1 cellular context compared by ENCODE assay signal in genomic region chr16:4693296-4693955, GRCh38.
TF ChIP-seq lines count a peak whose summit lies in the region.

TSS of gene NUDT16L1 (plus strand) at chr16:4693562. CDS start at chr16:4693727, 165 bp downstream.

TF ChIP-seq in HepG2, 621 proteins besides CTCF, POLR2A, EP300 and RAD21 (continued from another document and continues in another):
- TF ChIP-seq THYN1 (CRISPR knock-in tag; IDR thresholded peaks at IDR 0.05; ENCODE audit: borderline replicate concordance, low read depth) (no peak), PAWR (CRISPR knock-in tag; IDR thresholded peaks at IDR 0.05; ENCODE audit: borderline replicate concordance) (no peak), PLRG1 (conservative IDR thresholded peaks at IDR 0.05) (no peak), ZNF547 (CRISPR knock-in tag; IDR thresholded peaks at IDR 0.05) (no peak), GABPB1 (CRISPR knock-in tag; IDR thresholded peaks at IDR 0.05) (peak; percentile 59), HNRNPK (IDR thresholded peaks at IDR 0.05; ENCODE audit: low read depth, low read length, poor library complexity, severe bottlenecking) (no peak), ZBTB7B (CRISPR knock-in tag; IDR thresholded peaks at IDR 0.05) (no peak), SP5 (CRISPR knock-in tag; IDR thresholded peaks at IDR 0.05; ENCODE audit: borderline replicate concordance, low read depth) (no peak), GTF2F1 (IDR thresholded peaks at IDR 0.05; ENCODE audit: low read length) (no peak), ZNF253 (CRISPR knock-in tag; IDR thresholded peaks at IDR 0.05; ENCODE audit: borderline replicate concordance) (no peak), ZNF670 (CRISPR knock-in tag; IDR thresholded peaks at IDR 0.05; ENCODE audit: borderline replicate concordance) (no peak), KAT8 (CRISPR knock-in tag; IDR thresholded peaks at IDR 0.05) (no peak), ZNF616 (CRISPR knock-in tag; IDR thresholded peaks at IDR 0.05; ENCODE audit: low read depth) (no peak), U2AF1 (optimal IDR thresholded peaks at IDR 0.05; ENCODE audit: low read depth, low read length) (no peak), EED (CRISPR knock-in tag; IDR thresholded peaks at IDR 0.05) (no peak), MED8 (CRISPR knock-in tag; IDR thresholded peaks at IDR 0.05; ENCODE audit: insufficient replicate concordance) (peak; percentile 18), ZBTB7A (CRISPR knock-in tag; IDR thresholded peaks at IDR 0.05) (no peak), REXO4 (CRISPR knock-in tag; IDR thresholded peaks at IDR 0.05; ENCODE audit: borderline replicate concordance) (no peak), ZNF180 (CRISPR knock-in tag; IDR thresholded peaks at IDR 0.05; ENCODE audit: borderline replicate concordance, low read depth) (no peak), NFE2 (CRISPR knock-in tag; IDR thresholded peaks at IDR 0.05) (no peak), BORCS8-MEF2B (CRISPR knock-in tag; IDR thresholded peaks at IDR 0.05) (no peak; the same call in 1 of the 2 replicates), ZNF331 (CRISPR knock-in tag; IDR thresholded peaks at IDR 0.05) (no peak), ZFP90 (CRISPR knock-in tag; IDR thresholded peaks at IDR 0.05; ENCODE audit: borderline replicate concordance) (peak; percentile 17; the same call in 1 of the 2 replicates), ZNF512 (CRISPR knock-in tag; IDR thresholded peaks at IDR 0.05) (no peak), BHLHE40 (IDR thresholded peaks at IDR 0.05; ENCODE audit: low read length) (no peak), SIN3A (IDR thresholded peaks at IDR 0.05; ENCODE audit: borderline replicate concordance, low read depth, low read length) (peak; percentile 60; the same call in 1 of the 2 replicates), ZNF546 (CRISPR knock-in tag; conservative IDR thresholded peaks at IDR 0.05) (no peak), ZNF205 (CRISPR knock-in tag; IDR thresholded peaks at IDR 0.05) (no peak), ZNF605 (CRISPR knock-in tag; IDR thresholded peaks at IDR 0.05) (no peak), SRSF4 (IDR thresholded peaks at IDR 0.05; ENCODE audit: low read depth, low read length, poor library complexity, severe bottlenecking) (no peak), CREBL2 (CRISPR knock-in tag; IDR thresholded peaks at IDR 0.05; ENCODE audit: borderline replicate concordance) (no peak), TBL1XR1 (IDR thresholded peaks at IDR 0.05; ENCODE audit: borderline replicate concordance, low read length, partially characterized antibody) (no peak), TFDP1 (CRISPR knock-in tag; IDR thresholded peaks at IDR 0.05; ENCODE audit: borderline replicate concordance) (peak; percentile 54; the same call in 1 of the 2 replicates), MIXL1 (CRISPR knock-in tag; IDR thresholded peaks at IDR 0.05) (0 out of 2 replicates have a peak, but pooled peaks have one; percentile 38), FOXP1 (IDR thresholded peaks at IDR 0.05) (no peak), FOXP1 (CRISPR knock-in tag; IDR thresholded peaks at IDR 0.05) (no peak), ZNF841 (CRISPR knock-in tag; IDR thresholded peaks at IDR 0.05; ENCODE audit: borderline replicate concordance) (no peak), ZNF383 (CRISPR knock-in tag; IDR thresholded peaks at IDR 0.05; ENCODE audit: borderline replicate concordance) (no peak), ZNF569 (CRISPR knock-in tag; IDR thresholded peaks at IDR 0.05; ENCODE audit: borderline replicate concordance) (no peak), USF2 (IDR thresholded peaks at IDR 0.05; ENCODE audit: low read depth, low read length) (no peak), USF2 (CRISPR knock-in tag; IDR thresholded peaks at IDR 0.05; ENCODE audit: borderline replicate concordance) (no peak), ZNF441 (CRISPR knock-in tag; IDR thresholded peaks at IDR 0.05; ENCODE audit: borderline replicate concordance) (no peak), ZFP36L2 (CRISPR knock-in tag; IDR thresholded peaks at IDR 0.05) (no peak), CCAR2 (optimal IDR thresholded peaks at IDR 0.05; ENCODE audit: low read depth, low read length) (no peak), ZFX (CRISPR knock-in tag; IDR thresholded peaks at IDR 0.05; ENCODE audit: low read depth) (peak; percentile 90), NFYB (CRISPR knock-in tag; IDR thresholded peaks at IDR 0.05) (peak; percentile 81)
- TF ChIP-seq, protein P1, sequence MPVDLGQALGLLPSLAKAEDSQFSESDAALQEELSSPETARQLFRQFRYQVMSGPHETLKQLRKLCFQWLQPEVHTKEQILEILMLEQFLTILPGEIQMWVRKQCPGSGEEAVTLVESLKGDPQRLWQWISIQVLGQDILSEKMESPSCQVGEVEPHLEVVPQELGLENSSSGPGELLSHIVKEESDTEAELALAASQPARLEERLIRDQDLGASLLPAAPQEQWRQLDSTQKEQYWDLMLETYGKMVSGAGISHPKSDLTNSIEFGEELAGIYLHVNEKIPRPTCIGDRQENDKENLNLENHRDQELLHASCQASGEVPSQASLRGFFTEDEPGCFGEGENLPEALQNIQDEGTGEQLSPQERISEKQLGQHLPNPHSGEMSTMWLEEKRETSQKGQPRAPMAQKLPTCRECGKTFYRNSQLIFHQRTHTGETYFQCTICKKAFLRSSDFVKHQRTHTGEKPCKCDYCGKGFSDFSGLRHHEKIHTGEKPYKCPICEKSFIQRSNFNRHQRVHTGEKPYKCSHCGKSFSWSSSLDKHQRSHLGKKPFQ (CRISPR knock-in tag; IDR thresholded peaks at IDR 0.05; ENCODE audit: insufficient replicate concordance): no peak
- TF ChIP-seq, protein P2, sequence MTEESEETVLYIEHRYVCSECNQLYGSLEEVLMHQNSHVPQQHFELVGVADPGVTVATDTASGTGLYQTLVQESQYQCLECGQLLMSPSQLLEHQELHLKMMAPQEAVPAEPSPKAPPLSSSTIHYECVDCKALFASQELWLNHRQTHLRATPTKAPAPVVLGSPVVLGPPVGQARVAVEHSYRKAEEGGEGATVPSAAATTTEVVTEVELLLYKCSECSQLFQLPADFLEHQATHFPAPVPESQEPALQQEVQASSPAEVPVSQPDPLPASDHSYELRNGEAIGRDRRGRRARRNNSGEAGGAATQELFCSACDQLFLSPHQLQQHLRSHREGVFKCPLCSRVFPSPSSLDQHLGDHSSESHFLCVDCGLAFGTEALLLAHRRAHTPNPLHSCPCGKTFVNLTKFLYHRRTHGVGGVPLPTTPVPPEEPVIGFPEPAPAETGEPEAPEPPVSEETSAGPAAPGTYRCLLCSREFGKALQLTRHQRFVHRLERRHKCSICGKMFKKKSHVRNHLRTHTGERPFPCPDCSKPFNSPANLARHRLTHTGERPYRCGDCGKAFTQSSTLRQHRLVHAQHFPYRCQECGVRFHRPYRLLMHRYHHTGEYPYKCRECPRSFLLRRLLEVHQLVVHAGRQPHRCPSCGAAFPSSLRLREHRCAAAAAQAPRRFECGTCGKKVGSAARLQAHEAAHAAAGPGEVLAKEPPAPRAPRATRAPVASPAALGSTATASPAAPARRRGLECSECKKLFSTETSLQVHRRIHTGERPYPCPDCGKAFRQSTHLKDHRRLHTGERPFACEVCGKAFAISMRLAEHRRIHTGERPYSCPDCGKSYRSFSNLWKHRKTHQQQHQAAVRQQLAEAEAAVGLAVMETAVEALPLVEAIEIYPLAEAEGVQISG (CRISPR knock-in tag; IDR thresholded peaks at IDR 0.05): peak; percentile 2; the same call in 1 of the 2 replicates
- TF ChIP-seq, protein P3, sequence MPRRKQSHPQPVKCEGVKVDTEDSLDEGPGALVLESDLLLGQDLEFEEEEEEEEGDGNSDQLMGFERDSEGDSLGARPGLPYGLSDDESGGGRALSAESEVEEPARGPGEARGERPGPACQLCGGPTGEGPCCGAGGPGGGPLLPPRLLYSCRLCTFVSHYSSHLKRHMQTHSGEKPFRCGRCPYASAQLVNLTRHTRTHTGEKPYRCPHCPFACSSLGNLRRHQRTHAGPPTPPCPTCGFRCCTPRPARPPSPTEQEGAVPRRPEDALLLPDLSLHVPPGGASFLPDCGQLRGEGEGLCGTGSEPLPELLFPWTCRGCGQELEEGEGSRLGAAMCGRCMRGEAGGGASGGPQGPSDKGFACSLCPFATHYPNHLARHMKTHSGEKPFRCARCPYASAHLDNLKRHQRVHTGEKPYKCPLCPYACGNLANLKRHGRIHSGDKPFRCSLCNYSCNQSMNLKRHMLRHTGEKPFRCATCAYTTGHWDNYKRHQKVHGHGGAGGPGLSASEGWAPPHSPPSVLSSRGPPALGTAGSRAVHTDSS (CRISPR knock-in tag; conservative IDR thresholded peaks at IDR 0.05): no peak
- TF ChIP-seq, protein P4, sequence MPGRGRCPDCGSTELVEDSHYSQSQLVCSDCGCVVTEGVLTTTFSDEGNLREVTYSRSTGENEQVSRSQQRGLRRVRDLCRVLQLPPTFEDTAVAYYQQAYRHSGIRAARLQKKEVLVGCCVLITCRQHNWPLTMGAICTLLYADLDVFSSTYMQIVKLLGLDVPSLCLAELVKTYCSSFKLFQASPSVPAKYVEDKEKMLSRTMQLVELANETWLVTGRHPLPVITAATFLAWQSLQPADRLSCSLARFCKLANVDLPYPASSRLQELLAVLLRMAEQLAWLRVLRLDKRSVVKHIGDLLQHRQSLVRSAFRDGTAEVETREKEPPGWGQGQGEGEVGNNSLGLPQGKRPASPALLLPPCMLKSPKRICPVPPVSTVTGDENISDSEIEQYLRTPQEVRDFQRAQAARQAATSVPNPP (CRISPR knock-in tag; IDR thresholded peaks at IDR 0.05): peak; percentile 72; the same call in 1 of the 2 replicates
- TF ChIP-seq, protein P5, sequence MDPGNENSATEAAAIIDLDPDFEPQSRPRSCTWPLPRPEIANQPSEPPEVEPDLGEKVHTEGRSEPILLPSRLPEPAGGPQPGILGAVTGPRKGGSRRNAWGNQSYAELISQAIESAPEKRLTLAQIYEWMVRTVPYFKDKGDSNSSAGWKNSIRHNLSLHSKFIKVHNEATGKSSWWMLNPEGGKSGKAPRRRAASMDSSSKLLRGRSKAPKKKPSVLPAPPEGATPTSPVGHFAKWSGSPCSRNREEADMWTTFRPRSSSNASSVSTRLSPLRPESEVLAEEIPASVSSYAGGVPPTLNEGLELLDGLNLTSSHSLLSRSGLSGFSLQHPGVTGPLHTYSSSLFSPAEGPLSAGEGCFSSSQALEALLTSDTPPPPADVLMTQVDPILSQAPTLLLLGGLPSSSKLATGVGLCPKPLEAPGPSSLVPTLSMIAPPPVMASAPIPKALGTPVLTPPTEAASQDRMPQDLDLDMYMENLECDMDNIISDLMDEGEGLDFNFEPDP (CRISPR knock-in tag; conservative IDR thresholded peaks at IDR 0.05): no peak
- TF ChIP-seq, protein P6, sequence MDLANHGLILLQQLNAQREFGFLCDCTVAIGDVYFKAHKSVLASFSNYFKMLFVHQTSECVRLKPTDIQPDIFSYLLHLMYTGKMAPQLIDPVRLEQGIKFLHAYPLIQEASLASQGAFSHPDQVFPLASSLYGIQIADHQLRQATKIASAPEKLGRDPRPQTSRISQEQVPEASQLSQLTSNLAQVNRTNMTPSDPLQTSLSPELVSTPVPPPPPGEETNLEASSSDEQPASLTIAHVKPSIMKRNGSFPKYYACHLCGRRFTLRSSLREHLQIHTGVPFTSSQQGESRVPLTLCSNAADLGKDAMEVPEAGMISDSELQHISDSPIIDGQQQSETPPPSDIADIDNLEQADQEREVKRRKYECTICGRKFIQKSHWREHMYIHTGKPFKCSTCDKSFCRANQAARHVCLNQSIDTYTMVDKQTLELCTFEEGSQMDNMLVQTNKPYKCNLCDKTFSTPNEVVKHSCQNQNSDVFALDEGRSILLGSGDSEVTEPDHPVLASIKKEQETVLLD (CRISPR knock-in tag; IDR thresholded peaks at IDR 0.05; ENCODE audit: low read depth): no peak
- TF ChIP-seq, protein P7, sequence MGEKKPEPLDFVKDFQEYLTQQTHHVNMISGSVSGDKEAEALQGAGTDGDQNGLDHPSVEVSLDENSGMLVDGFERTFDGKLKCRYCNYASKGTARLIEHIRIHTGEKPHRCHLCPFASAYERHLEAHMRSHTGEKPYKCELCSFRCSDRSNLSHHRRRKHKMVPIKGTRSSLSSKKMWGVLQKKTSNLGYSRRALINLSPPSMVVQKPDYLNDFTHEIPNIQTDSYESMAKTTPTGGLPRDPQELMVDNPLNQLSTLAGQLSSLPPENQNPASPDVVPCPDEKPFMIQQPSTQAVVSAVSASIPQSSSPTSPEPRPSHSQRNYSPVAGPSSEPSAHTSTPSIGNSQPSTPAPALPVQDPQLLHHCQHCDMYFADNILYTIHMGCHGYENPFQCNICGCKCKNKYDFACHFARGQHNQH (CRISPR knock-in tag; IDR thresholded peaks at IDR 0.05): no peak
